In genomic region chr16:50195276-50195675, GRCh38 we compare ENCODE assay signal across 11 cellular contexts. TPM values are rescaled to one million over a fixed set of nuclear protein-coding genes. Genes with fewer than 3 reads are reported as not detected.
DNase-seq lines count a peak whose midpoint lies in the region; ATAC-seq, FAIRE-seq and TF ChIP-seq lines count a peak whose summit lies in the region.
"Had no signal": no experiment of that assay in that cellular context is flagged by ENCODE, and none has a peak within 500 bp of the region (broad histone marks: within the 10 kb centered on the region; RNA-seq: fewer than 3 reads in every experiment).

No MANE protein-coding gene starts in this region.

- CTCF ChIA-PET in WTC11 (lab: Charles Lee), result interaction anchor here (1.2 to 1.5 kb wide), 2 partner anchors 15 to 170 kb away, joined by 4 to 8 read pairs; partner anchors contain the start of gene CNEP1R1

- peak overlapping the region; percentile 23 for H3K4me3 Mint-ChIP-seq in activated naive CD8-positive, alpha-beta T cell treated with anti-CD3 and anti-CD28 coated beads, Interleukin-2, amount 10 ng/mL, durations not matched to agents 7 days and 5 days
- H3K4me3 Mint-ChIP-seq in memory B cell (peak overlapping the region; percentile 12), WTC11 (no peak overlapping the region)

- no peak for ATAC-seq in activated naive CD8-positive, alpha-beta T cell treated with anti-CD3 and anti-CD28 coated beads, Interleukin-2, amount 10 ng/mL, durations not matched to agents 7 days and 5 days (ENCODE audit: low read depth)
- ATAC-seq in memory B cell (ENCODE audit: low read depth) (no peak), GM18498 (IDR thresholded peaks at IDR 0.05; ENCODE audit: unreplicated experiment) (no peak), WTC11 (no peak)

- peaks cover 41% of the 10 kb centered on the region for H3K4me1 Mint-ChIP-seq in activated naive CD8-positive, alpha-beta T cell treated with anti-CD3 and anti-CD28 coated beads, Interleukin-2, amount 10 ng/mL, durations not matched to agents 7 days and 5 days
- peaks cover 39% of the 10 kb centered on the region for H3K4me1 Mint-ChIP-seq in memory B cell
- H3K4me1 Mint-ChIP-seq in WTC11, result 0 out of 2 replicates have a peak, but pooled peaks cover 6% of the 10 kb centered on the region

- no peaks in the 10 kb centered on the region for H3K9me3 Mint-ChIP-seq in activated naive CD8-positive, alpha-beta T cell treated with anti-CD3 and anti-CD28 coated beads, Interleukin-2, amount 10 ng/mL, durations not matched to agents 7 days and 5 days
- no peaks in the 10 kb centered on the region for H3K9me3 Mint-ChIP-seq in memory B cell
- H3K9me3 Mint-ChIP-seq in WTC11, result peaks cover 5% of the 10 kb centered on the region; the same call in 1 of the 2 replicates

- no peak for TF ChIP-seq CTCF in AG09309 (IDR thresholded peaks at IDR 0.05; ENCODE audit: control insufficient read depth, insufficient read depth, low read depth, low read length, missing control alignments)
- no peak for TF ChIP-seq CTCF in WTC11 (IDR thresholded peaks at IDR 0.05)

- H3K27ac Mint-ChIP-seq in activated naive CD8-positive, alpha-beta T cell treated with anti-CD3 and anti-CD28 coated beads, Interleukin-2, amount 10 ng/mL, durations not matched to agents 7 days and 5 days, result peak overlapping the region; percentile 35
- H3K27ac Mint-ChIP-seq in memory B cell (no peak overlapping the region), WTC11 (no peak overlapping the region)
- H3K27ac Mint-ChIP-seq: progenitor cell of endocrine pancreas had no signal

- H3K4me3 ChIP-seq in AG09309 (ENCODE audit: control insufficient read depth, low read depth, low read length), result no peak overlapping the region
- H3K4me3 ChIP-seq: ascending aorta had no signal

- peaks cover 8% of the 10 kb centered on the region for H3K36me3 Mint-ChIP-seq in activated naive CD8-positive, alpha-beta T cell treated with anti-CD3 and anti-CD28 coated beads, Interleukin-2, amount 10 ng/mL, durations not matched to agents 7 days and 5 days
- H3K36me3 Mint-ChIP-seq in memory B cell (peaks cover 7% of the 10 kb centered on the region), WTC11 (no peaks in the 10 kb centered on the region; the same call in none of the 2 replicates)

- H3K27me3 Mint-ChIP-seq in activated naive CD8-positive, alpha-beta T cell treated with anti-CD3 and anti-CD28 coated beads, Interleukin-2, amount 10 ng/mL, durations not matched to agents 7 days and 5 days, result no peaks in the 10 kb centered on the region
- H3K27me3 Mint-ChIP-seq in memory B cell (no peaks in the 10 kb centered on the region), WTC11 (ENCODE audit: low read depth) (no peaks in the 10 kb centered on the region)
- H3K27me3 Mint-ChIP-seq: progenitor cell of endocrine pancreas had no signal

- FAIRE-seq in GM12891 (lab: Jason Lieb, UNC), result no peak

- POLR2A ChIA-PET in activated naive CD8-positive, alpha-beta T cell treated with anti-CD3 and anti-CD28 coated beads, Interleukin-2, amount 10 ng/mL, durations not matched to agents 7 days and 5 days (lab: Charles Lee), result interaction anchor here (0.9 to 1.2 kb wide), 2 partner anchors 50 to 170 kb away, joined by 3 to 4 read pairs; partner anchors contain the start of gene CNEP1R1
- POLR2A ChIA-PET in WTC11 (lab: Charles Lee), result no interaction called here

- TF ChIP-seq POLR2A in GM12891 (IDR thresholded peaks at IDR 0.05; ENCODE audit: low read depth, low read length), result no peak

- DNase-seq in AG09309 (ENCODE audit: low read depth) (peak; percentile 14), GM12891 (ENCODE audit: insufficient read length, low spot score) (no peak), memory B cell (ENCODE audit: low spot score in 2 of 2) (no peak), WTC11 (ENCODE audit: low spot score) (no peak), NCI-H526 treated with DMSO at 0.1 percent for 48 hours (lab: John Stamatoyannopoulos, UW) (no peak)
- no peak for DNase-seq in activated naive CD8-positive, alpha-beta T cell treated with anti-CD3 and anti-CD28 coated beads, Interleukin-2, amount 10 ng/mL, durations not matched to agents 7 days and 5 days
- DNase-seq in stimulated activated CD4-positive, alpha-beta T cell treated with anti-CD3 and anti-CD28 coated beads, Interleukin-2, amount 100 ng/mL, for 48 hours, result no peak
- DNase-seq: NCI-H187 treated with DMSO at 0.1 percent for 48 hours had no signal

TF ChIP-seq in GM12891, 5 proteins besides CTCF, POLR2A, EP300 and RAD21:
- no peak for TF ChIP-seq TAF1 (IDR thresholded peaks at IDR 0.05; ENCODE audit: low read depth, low read length)
- no peak for TF ChIP-seq POU2F2 (IDR thresholded peaks at IDR 0.05; ENCODE audit: low read depth, low read length)
- TF ChIP-seq SPI1 (IDR thresholded peaks at IDR 0.05; ENCODE audit: low read depth, low read length), result peak; percentile 64
TF ChIP-seq in GM12891: peak in this region for 1.

TF ChIP-seq in WTC11, 78 proteins besides CTCF, POLR2A, EP300 and RAD21:
- TF ChIP-seq, protein P1, sequence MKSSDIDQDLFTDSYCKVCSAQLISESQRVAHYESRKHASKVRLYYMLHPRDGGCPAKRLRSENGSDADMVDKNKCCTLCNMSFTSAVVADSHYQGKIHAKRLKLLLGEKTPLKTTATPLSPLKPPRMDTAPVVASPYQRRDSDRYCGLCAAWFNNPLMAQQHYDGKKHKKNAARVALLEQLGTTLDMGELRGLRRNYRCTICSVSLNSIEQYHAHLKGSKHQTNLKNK (CRISPR knock-in tag; IDR thresholded peaks at IDR 0.05), result no peak

RNA-seq across cellular contexts. Expression of gene TENT4B, which starts 42.2 kb away (rescaled TPM):
- polyA plus RNA-seq in GM12891 (2012; ENCODE audit: low read depth, missing spikeins), result 5.4 TPM
- total RNA-seq in activated naive CD8-positive, alpha-beta T cell treated with anti-CD3 and anti-CD28 coated beads, Interleukin-2, amount 10 ng/mL, durations not matched to agents 7 days and 5 days, result 10 to 100 TPM; 18.0 TPM
- total RNA-seq in WTC11 (2021), result 12.7 to 14.3 TPM (median 13.6 TPM) in 3 replicates
